1 cellular context compared by ENCODE assay signal in the genomic region with DNA sequence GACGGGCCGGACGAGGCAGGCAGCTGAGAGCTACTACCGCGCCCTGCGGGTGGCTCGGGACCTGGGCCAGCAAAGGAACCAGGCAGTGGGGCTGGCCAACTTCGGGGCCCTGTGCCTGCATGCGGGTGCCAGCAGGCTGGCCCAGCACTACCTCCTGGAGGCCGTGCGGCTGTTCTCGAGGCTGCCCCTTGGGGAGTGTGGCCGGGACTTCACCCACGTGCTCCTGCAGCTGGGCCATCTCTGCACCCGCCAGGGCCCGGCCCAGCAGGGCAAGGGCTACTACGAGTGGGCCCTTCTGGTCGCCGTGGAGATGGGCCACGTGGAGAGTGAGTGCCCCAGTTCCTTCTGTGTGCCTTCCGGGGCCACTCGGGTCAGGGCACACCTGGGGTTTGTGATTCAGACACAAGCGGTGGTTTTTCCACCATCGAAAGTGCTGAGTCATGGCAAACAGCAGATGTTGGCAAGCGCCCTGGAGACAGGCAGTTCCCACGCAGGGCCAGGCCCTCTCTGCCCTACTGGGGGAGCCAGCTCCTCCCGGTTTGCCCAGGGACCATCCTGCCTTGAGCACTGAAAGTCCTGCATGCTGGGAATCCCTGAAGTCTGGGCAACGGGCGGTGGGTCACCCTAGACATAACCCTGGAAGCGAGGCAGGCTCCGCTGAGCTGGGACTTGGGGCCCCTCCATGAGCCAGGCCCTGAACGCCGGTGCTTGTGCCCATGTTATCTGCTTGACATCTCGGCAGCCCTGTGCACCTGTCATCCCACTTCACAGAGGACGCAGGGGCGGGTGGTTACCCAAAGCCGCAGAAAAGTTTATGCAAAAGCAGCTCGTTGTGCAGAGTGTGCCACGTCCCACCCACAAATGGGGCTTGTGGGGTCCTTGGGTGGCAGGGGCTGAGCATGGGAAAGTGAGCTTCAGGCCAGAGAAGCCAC.
TF ChIP-seq lines count a peak whose summit lies in the region.

No MANE protein-coding gene starts in this region.

TF ChIP-seq in A549, 52 proteins besides CTCF, POLR2A, EP300 and RAD21 (continued from another document):
- TF ChIP-seq, protein P1, sequence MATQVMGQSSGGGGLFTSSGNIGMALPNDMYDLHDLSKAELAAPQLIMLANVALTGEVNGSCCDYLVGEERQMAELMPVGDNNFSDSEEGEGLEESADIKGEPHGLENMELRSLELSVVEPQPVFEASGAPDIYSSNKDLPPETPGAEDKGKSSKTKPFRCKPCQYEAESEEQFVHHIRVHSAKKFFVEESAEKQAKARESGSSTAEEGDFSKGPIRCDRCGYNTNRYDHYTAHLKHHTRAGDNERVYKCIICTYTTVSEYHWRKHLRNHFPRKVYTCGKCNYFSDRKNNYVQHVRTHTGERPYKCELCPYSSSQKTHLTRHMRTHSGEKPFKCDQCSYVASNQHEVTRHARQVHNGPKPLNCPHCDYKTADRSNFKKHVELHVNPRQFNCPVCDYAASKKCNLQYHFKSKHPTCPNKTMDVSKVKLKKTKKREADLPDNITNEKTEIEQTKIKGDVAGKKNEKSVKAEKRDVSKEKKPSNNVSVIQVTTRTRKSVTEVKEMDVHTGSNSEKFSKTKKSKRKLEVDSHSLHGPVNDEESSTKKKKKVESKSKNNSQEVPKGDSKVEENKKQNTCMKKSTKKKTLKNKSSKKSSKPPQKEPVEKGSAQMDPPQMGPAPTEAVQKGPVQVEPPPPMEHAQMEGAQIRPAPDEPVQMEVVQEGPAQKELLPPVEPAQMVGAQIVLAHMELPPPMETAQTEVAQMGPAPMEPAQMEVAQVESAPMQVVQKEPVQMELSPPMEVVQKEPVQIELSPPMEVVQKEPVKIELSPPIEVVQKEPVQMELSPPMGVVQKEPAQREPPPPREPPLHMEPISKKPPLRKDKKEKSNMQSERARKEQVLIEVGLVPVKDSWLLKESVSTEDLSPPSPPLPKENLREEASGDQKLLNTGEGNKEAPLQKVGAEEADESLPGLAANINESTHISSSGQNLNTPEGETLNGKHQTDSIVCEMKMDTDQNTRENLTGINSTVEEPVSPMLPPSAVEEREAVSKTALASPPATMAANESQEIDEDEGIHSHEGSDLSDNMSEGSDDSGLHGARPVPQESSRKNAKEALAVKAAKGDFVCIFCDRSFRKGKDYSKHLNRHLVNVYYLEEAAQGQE (IDR thresholded peaks at IDR 0.05) = no peak
- peak; percentile 99 for TF ChIP-seq NFE2L2 (conservative IDR thresholded peaks at IDR 0.05; ENCODE audit: low read length)
- TF ChIP-seq MAFK (IDR thresholded peaks at IDR 0.05; ENCODE audit: partially characterized antibody) = peak; percentile 100
- TF ChIP-seq CHD4 (IDR thresholded peaks at IDR 0.05; ENCODE audit: borderline replicate concordance) = no peak
- TF ChIP-seq ZNF302 (CRISPR knock-in tag; IDR thresholded peaks at IDR 0.05) = no peak
- no peak for TF ChIP-seq ZFP36 (IDR thresholded peaks at IDR 0.05; ENCODE audit: borderline replicate concordance, partially characterized antibody)
- no peak for TF ChIP-seq CHD2 (IDR thresholded peaks at IDR 0.05; ENCODE audit: low read length, partially characterized antibody)
- TF ChIP-seq, protein P2, sequence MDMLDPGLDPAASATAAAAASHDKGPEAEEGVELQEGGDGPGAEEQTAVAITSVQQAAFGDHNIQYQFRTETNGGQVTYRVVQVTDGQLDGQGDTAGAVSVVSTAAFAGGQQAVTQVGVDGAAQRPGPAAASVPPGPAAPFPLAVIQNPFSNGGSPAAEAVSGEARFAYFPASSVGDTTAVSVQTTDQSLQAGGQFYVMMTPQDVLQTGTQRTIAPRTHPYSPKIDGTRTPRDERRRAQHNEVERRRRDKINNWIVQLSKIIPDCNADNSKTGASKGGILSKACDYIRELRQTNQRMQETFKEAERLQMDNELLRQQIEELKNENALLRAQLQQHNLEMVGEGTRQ (IDR thresholded peaks at IDR 0.05) = peak; percentile 56; the same call in 1 of the 2 replicates
- TF ChIP-seq, protein P3, sequence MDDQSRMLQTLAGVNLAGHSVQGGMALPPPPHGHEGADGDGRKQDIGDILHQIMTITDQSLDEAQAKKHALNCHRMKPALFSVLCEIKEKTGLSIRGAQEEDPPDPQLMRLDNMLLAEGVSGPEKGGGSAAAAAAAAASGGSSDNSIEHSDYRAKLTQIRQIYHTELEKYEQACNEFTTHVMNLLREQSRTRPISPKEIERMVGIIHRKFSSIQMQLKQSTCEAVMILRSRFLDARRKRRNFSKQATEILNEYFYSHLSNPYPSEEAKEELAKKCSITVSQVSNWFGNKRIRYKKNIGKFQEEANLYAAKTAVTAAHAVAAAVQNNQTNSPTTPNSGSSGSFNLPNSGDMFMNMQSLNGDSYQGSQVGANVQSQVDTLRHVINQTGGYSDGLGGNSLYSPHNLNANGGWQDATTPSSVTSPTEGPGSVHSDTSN (IDR thresholded peaks at IDR 0.05) = no peak
- TF ChIP-seq HDAC2 (IDR thresholded peaks at IDR 0.05) = no peak
- TF ChIP-seq JUN (IDR thresholded peaks at IDR 0.05) = no peak
- no peak for TF ChIP-seq CBX8 (IDR thresholded peaks at IDR 0.05)
- no peak for TF ChIP-seq ZC3H11A (IDR thresholded peaks at IDR 0.05)
- TF ChIP-seq, protein P4, sequence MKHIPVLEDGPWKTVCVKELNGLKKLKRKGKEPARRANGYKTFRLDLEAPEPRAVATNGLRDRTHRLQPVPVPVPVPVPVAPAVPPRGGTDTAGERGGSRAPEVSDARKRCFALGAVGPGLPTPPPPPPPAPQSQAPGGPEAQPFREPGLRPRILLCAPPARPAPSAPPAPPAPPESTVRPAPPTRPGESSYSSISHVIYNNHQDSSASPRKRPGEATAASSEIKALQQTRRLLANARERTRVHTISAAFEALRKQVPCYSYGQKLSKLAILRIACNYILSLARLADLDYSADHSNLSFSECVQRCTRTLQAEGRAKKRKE (CRISPR knock-in tag; IDR thresholded peaks at IDR 0.05; ENCODE audit: low read depth) = peak; percentile 60; the same call in 1 of the 2 replicates
- TF ChIP-seq CEBPB (IDR thresholded peaks at IDR 0.05) = no peak
- TF ChIP-seq, protein P5, sequence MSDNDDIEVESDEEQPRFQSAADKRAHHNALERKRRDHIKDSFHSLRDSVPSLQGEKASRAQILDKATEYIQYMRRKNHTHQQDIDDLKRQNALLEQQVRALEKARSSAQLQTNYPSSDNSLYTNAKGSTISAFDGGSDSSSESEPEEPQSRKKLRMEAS (IDR thresholded peaks at IDR 0.05) = peak; percentile 78
